ENCODE assay signal across 8 cellular contexts in genomic region chr9:15307523-15307841, GRCh38. TPM values are rescaled to one million over a fixed set of nuclear protein-coding genes. Genes with fewer than 3 reads are reported as not detected.
A peak's percentile ranks its signal among the peaks of the same experiment; 100 is the strongest.
DNase-seq lines count a peak whose midpoint lies in the region; ATAC-seq and TF ChIP-seq lines count a peak whose summit lies in the region.

No MANE protein-coding gene starts in this region.

- POLR2A ChIA-PET in BJ (lab: Charles Lee), result interaction anchor here (0.6 kb wide), 1 partner anchor 66 kb away, joined by 5 read pairs; no protein-coding TSS in a partner anchor

- H2AFZ ChIP-seq in OCI-LY1 (ENCODE audit: low read length), result no peak overlapping the region
- H2AFZ ChIP-seq in smooth muscle cell (ENCODE audit: low read depth), result peak overlapping the region; percentile 52

- H3K4me1 ChIP-seq in OCI-LY1 (ENCODE audit: insufficient read depth, low read length, severe bottlenecking) (peaks cover 9% of the 10 kb centered on the region), smooth muscle cell (ENCODE audit: low read depth) (no peaks in the 10 kb centered on the region)

- peak; percentile 27 for ATAC-seq in GM21526 (IDR thresholded peaks at IDR 0.05; ENCODE audit: low FRiP score, unreplicated experiment)

- H4K20me1 ChIP-seq in OCI-LY1 (ENCODE audit: insufficient read depth, low read length) (no peaks in the 10 kb centered on the region), smooth muscle cell (ENCODE audit: low read depth) (no peaks in the 10 kb centered on the region)

- DNase-seq in BJ (ENCODE audit: low read depth), result no peak
- no peak for DNase-seq in fibroblast of the aortic adventitia (ENCODE audit: low read depth)
- DNase-seq in smooth muscle cell (lab: John Stamatoyannopoulos, UW; ENCODE audit: unreplicated experiment), result no peak
- no peak for DNase-seq in NCI-H187 (lab: John Stamatoyannopoulos, UW)
- no peak for DNase-seq in AG08396 (ENCODE audit: low spot score)
- DNase-seq in activated CD4-positive, CD25-positive, alpha-beta regulatory T cell treated with anti-CD3 and anti-CD28 coated beads, Interleukin-2, amount 50 U/mL, for 72 hours, result no peak

- H3K27ac ChIP-seq in OCI-LY1 (ENCODE audit: low read depth, low read length, poor library complexity, severe bottlenecking), result no peak overlapping the region
- H3K27ac ChIP-seq in smooth muscle cell (ENCODE audit: low read depth), result no peak overlapping the region

- CTCF ChIA-PET in BJ (lab: Yijun Ruan, JAX), result no interaction called here

- H3K9ac ChIP-seq in OCI-LY1 (ENCODE audit: low read length) (peak overlapping the region; percentile 57; the same call in 1 of the 2 replicates), smooth muscle cell (ENCODE audit: low read depth) (no peak overlapping the region)

- H3K27me3 ChIP-seq in BJ (ENCODE audit: control insufficient read depth, insufficient read depth, low read length), result no peaks in the 10 kb centered on the region
- no peaks in the 10 kb centered on the region for H3K27me3 ChIP-seq in OCI-LY1 (ENCODE audit: insufficient read depth, low read length)
- no peaks in the 10 kb centered on the region for H3K27me3 ChIP-seq in smooth muscle cell (ENCODE audit: low read depth)

- H3K36me3 ChIP-seq in BJ (ENCODE audit: control insufficient read depth, insufficient read depth, low read length) (no peaks in the 10 kb centered on the region), OCI-LY1 (ENCODE audit: insufficient read depth, low read length) (no peaks in the 10 kb centered on the region), smooth muscle cell (ENCODE audit: low read depth) (no peaks in the 10 kb centered on the region)

- 26% methylated on average over 12 of the region's 12 CpGs for WGBS in smooth muscle cell (ENCODE audit: low lambda C conversion rate)

- H3K4me3 ChIP-seq in BJ (ENCODE audit: low read depth, low read length) (peak overlapping the region; percentile 15), OCI-LY1 (ENCODE audit: low read depth, low read length, poor library complexity, severe bottlenecking) (peak overlapping the region; percentile 71), fibroblast of the aortic adventitia (ENCODE audit: low read depth, low read length) (peak overlapping the region; percentile 84), smooth muscle cell (peak overlapping the region; percentile 87)

- no peaks in the 10 kb centered on the region for H3K79me2 ChIP-seq in OCI-LY1 (ENCODE audit: insufficient read depth, low read length)
- peaks cover 18% of the 10 kb centered on the region for H3K79me2 ChIP-seq in smooth muscle cell (ENCODE audit: low read depth)

- no peak for TF ChIP-seq CTCF in BJ (IDR thresholded peaks at IDR 0.05; ENCODE audit: insufficient read depth, low read depth, low read length)
- peak; percentile 13; the same call in 1 of the 2 replicates for TF ChIP-seq CTCF in OCI-LY1 (IDR thresholded peaks at IDR 0.05; ENCODE audit: low read length)
- no peak for TF ChIP-seq CTCF in fibroblast of the aortic adventitia (IDR thresholded peaks at IDR 0.05; ENCODE audit: insufficient read depth, low read length)
- no peak for TF ChIP-seq CTCF in smooth muscle cell (IDR thresholded peaks at IDR 0.05; ENCODE audit: borderline replicate concordance, insufficient read depth, poor library complexity, severe bottlenecking)

- H3K9me2 ChIP-seq in OCI-LY1 (ENCODE audit: low read depth, low read length), result no peaks in the 10 kb centered on the region

- H3F3A ChIP-seq in OCI-LY1 (ENCODE audit: insufficient read depth, low read length) (no peaks in the 10 kb centered on the region), smooth muscle cell (ENCODE audit: low read depth) (peaks cover 5% of the 10 kb centered on the region)

- no peaks in the 10 kb centered on the region for H3K9me3 ChIP-seq in OCI-LY1 (ENCODE audit: low read length)
- H3K9me3 ChIP-seq in smooth muscle cell (replicated peaks; ENCODE audit: low read depth), result no peaks in the 10 kb centered on the region

- H3K4me2 ChIP-seq in OCI-LY1 (ENCODE audit: low read length) (peak overlapping the region; percentile 83), smooth muscle cell (peak overlapping the region; percentile 92)

RNA-seq across cellular contexts. Expression of gene TTC39B, which starts 0.5 kb away (rescaled TPM):
- 5.1 and 9.2 TPM in 2 replicates for polyA plus RNA-seq in BJ (2011; rRNA removed)
- polyA minus RNA-seq in BJ (2011; rRNA and poly(A)+ RNA removed), result 9.3 and 9.6 TPM in 2 replicates
- total RNA-seq in fibroblast of the aortic adventitia (ENCODE audit: low replicate concordance), result 8.2 and 22.1 TPM in 2 replicates
- 12.1 and 13.3 TPM in 2 replicates for total RNA-seq in smooth muscle cell
- polyA plus RNA-seq in smooth muscle cell, result 3.5 and 3.8 TPM in 2 replicates

Comparison
In these comparisons a context has a peak if more than half of its experiments do, and no peak if none do; other contexts are left out.
1. H3K4me3 ChIP-seq: peak in every context shown above with its lines; median percentile 87 in smooth muscle cell; 84 in fibroblast of the aortic adventitia; 71 in OCI-LY1; 15 in BJ.